In genomic region chr2:88002359-88002707, GRCh38 we compare ENCODE assay signal across 23 cellular contexts. TPM values are rescaled to one million over a fixed set of nuclear protein-coding genes. Genes with fewer than 3 reads are reported as not detected.
"Had no signal": no experiment of that assay in that cellular context is flagged by ENCODE, and none has a peak within 500 bp of the region (broad histone marks: within the 10 kb centered on the region; RNA-seq: fewer than 3 reads in every experiment).

No MANE protein-coding gene starts in this region.

- H3K4me3 Mint-ChIP-seq: effector memory CD8-positive, alpha-beta T cell; naive thymus-derived CD4-positive, alpha-beta T cell had no signal

- H3K9me3 Mint-ChIP-seq: effector memory CD8-positive, alpha-beta T cell; naive thymus-derived CD4-positive, alpha-beta T cell; nephron; neural progenitor cell had no signal

- H3K4me1 ChIP-seq: gastrocnemius medialis, prostate gland, thyroid gland had no signal

- H3K27me3 ChIP-seq: gastrocnemius medialis, neural progenitor cell, thyroid gland, vagina had no signal

- H3K9ac ChIP-seq: neural progenitor cell had no signal

- H3K4me3 ChIP-seq: esophagus squamous epithelium, gastrocnemius medialis, neural progenitor cell, prostate gland, skin epidermis, stomach, thyroid gland, vagina had no signal

- H3K36me3 Mint-ChIP-seq: naive thymus-derived CD4-positive, alpha-beta T cell; neural progenitor cell had no signal

- H3K36me3 ChIP-seq: esophagus squamous epithelium, gastrocnemius medialis, neural progenitor cell, prostate gland, spleen, stomach, thyroid gland, vagina had no signal

- H3K9me3 ChIP-seq: esophagus squamous epithelium, gastrocnemius medialis, prostate gland, spleen, stomach, thyroid gland, vagina had no signal

- FAIRE-seq: endometrium, kidney had no signal

- H3K27ac Mint-ChIP-seq: effector memory CD8-positive, alpha-beta T cell had no signal

- DNase-seq: cortex of kidney, esophagus squamous epithelium had no signal

- H3K27ac ChIP-seq: esophagus squamous epithelium, gastrocnemius medialis, neural progenitor cell, prostate gland, skin epidermis, stomach, thyroid gland, vagina had no signal

RNA-seq across cellular contexts. Expression of gene RNU2-63P, which starts 14.0 kb away (rescaled TPM):
- total RNA-seq: esophagus squamous epithelium, gastrocnemius medialis, glomerular endothelial cell, lower leg skin, mucosa of gallbladder, osteocyte, prostate gland, renal cortical epithelial cell, stomach, subcutaneous adipose tissue, temporal lobe, thyroid gland, ureter, vagina had no signal
- polyA plus RNA-seq: spleen, stomach had no signal
